1 cellular context compared by ENCODE assay signal in the genomic region with DNA sequence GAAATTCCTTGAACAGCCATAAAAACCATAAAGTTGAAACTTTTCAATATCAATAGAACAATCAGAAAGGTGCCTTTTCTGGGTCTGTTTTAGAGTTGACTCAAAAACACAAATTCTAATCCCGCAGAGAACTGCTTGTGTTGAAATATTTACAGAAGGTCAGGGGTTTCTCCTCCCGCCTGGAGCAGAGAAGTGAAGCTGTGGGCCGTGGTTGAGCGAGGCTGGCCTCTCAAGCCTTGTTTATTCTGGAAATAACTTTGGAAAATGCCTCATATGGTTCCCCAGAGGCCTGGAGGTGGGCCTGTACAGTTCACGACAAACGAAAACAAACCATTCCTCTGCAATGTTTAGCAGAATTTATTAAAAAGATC.
TF ChIP-seq lines count a peak whose summit lies in the region.

No MANE protein-coding gene starts in this region.

TF ChIP-seq in HepG2, 621 proteins besides CTCF, POLR2A, EP300 and RAD21 (continued from another document and continues in another):
- TF ChIP-seq ZFX (CRISPR knock-in tag; IDR thresholded peaks at IDR 0.05; ENCODE audit: low read depth), result peak; percentile 78
- peak; percentile 78 for TF ChIP-seq RXRB (CRISPR knock-in tag; IDR thresholded peaks at IDR 0.05; ENCODE audit: borderline replicate concordance)
- TF ChIP-seq ZNF24 (IDR thresholded peaks at IDR 0.05), result no peak
- TF ChIP-seq NCOA2 (CRISPR knock-in tag; IDR thresholded peaks at IDR 0.05), result peak; percentile 70
- TF ChIP-seq, protein P1, sequence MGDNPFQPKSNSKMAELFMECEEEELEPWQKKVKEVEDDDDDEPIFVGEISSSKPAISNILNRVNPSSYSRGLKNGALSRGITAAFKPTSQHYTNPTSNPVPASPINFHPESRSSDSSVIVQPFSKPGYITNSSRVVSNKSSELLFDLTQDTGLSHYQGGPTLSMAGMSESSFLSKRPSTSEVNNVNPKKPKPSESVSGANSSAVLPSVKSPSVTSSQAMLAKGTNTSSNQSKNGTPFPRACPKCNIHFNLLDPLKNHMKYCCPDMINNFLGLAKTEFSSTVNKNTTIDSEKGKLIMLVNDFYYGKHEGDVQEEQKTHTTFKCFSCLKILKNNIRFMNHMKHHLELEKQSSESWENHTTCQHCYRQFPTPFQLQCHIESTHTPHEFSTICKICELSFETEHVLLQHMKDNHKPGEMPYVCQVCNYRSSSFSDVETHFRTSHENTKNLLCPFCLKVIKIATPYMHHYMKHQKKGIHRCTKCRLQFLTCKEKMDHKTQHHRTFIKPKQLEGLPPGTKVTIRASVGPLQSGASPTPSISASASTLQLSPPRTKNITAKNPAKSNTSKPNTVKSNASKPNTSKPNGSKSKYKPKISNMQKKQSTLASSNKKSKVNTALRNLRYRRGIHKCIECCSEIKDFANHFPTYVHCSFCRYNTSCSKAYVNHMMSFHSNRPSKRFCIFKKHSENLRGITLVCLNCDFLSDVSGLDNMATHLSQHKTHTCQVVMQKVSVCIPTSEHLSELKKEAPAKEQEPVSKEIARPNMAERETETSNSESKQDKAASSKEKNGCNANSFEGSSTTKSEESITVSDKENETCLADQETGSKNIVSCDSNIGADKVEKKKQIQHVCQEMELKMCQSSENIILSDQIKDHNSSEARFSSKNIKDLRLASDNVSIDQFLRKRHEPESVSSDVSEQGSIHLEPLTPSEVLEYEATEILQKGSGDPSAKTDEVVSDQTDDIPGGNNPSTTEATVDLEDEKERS (CRISPR knock-in tag; IDR thresholded peaks at IDR 0.05), result no peak
- TF ChIP-seq ZNF792 (CRISPR knock-in tag; IDR thresholded peaks at IDR 0.05), result peak; percentile 42; the same call in 1 of the 2 replicates
- no peak; the same call in 1 of the 2 replicates for TF ChIP-seq ZNF503 (CRISPR knock-in tag; IDR thresholded peaks at IDR 0.05)
- TF ChIP-seq ZNF160 (CRISPR knock-in tag; IDR thresholded peaks at IDR 0.05), result no peak
- peak; percentile 43 for TF ChIP-seq HNF1A (IDR thresholded peaks at IDR 0.05; ENCODE audit: low read depth)
- TF ChIP-seq HNF1A (CRISPR knock-in tag; IDR thresholded peaks at IDR 0.05; ENCODE audit: borderline replicate concordance), result peak; percentile 59; the same call in 1 of the 2 replicates
- no peak for TF ChIP-seq ZFP36L2 (CRISPR knock-in tag; IDR thresholded peaks at IDR 0.05)
- TF ChIP-seq ZBTB42 (CRISPR knock-in tag; IDR thresholded peaks at IDR 0.05), result no peak
- peak; percentile 48; the same call in 1 of the 2 replicates for TF ChIP-seq CREM (IDR thresholded peaks at IDR 0.05)
- TF ChIP-seq CREM (CRISPR knock-in tag; IDR thresholded peaks at IDR 0.05), result no peak
- no peak for TF ChIP-seq RERE (CRISPR knock-in tag; IDR thresholded peaks at IDR 0.05; ENCODE audit: low read depth)
- TF ChIP-seq KDM1A (CRISPR knock-in tag; IDR thresholded peaks at IDR 0.05), result no peak
- TF ChIP-seq CEBPG (CRISPR knock-in tag; IDR thresholded peaks at IDR 0.05), result peak; percentile 73; the same call in 1 of the 2 replicates
- TF ChIP-seq ZBTB33 (CRISPR knock-in tag; IDR thresholded peaks at IDR 0.05), result no peak
- TF ChIP-seq DRAP1 (CRISPR knock-in tag; IDR thresholded peaks at IDR 0.05), result peak; percentile 39; the same call in 1 of the 2 replicates
- no peak for TF ChIP-seq ZC3H4 (CRISPR knock-in tag; IDR thresholded peaks at IDR 0.05; ENCODE audit: borderline replicate concordance)
- TF ChIP-seq CREB3 (CRISPR knock-in tag; IDR thresholded peaks at IDR 0.05), result no peak
- TF ChIP-seq, protein P2, sequence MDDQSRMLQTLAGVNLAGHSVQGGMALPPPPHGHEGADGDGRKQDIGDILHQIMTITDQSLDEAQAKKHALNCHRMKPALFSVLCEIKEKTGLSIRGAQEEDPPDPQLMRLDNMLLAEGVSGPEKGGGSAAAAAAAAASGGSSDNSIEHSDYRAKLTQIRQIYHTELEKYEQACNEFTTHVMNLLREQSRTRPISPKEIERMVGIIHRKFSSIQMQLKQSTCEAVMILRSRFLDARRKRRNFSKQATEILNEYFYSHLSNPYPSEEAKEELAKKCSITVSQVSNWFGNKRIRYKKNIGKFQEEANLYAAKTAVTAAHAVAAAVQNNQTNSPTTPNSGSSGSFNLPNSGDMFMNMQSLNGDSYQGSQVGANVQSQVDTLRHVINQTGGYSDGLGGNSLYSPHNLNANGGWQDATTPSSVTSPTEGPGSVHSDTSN (CRISPR knock-in tag; IDR thresholded peaks at IDR 0.05; ENCODE audit: borderline replicate concordance), result no peak
- TF ChIP-seq, protein P3, sequence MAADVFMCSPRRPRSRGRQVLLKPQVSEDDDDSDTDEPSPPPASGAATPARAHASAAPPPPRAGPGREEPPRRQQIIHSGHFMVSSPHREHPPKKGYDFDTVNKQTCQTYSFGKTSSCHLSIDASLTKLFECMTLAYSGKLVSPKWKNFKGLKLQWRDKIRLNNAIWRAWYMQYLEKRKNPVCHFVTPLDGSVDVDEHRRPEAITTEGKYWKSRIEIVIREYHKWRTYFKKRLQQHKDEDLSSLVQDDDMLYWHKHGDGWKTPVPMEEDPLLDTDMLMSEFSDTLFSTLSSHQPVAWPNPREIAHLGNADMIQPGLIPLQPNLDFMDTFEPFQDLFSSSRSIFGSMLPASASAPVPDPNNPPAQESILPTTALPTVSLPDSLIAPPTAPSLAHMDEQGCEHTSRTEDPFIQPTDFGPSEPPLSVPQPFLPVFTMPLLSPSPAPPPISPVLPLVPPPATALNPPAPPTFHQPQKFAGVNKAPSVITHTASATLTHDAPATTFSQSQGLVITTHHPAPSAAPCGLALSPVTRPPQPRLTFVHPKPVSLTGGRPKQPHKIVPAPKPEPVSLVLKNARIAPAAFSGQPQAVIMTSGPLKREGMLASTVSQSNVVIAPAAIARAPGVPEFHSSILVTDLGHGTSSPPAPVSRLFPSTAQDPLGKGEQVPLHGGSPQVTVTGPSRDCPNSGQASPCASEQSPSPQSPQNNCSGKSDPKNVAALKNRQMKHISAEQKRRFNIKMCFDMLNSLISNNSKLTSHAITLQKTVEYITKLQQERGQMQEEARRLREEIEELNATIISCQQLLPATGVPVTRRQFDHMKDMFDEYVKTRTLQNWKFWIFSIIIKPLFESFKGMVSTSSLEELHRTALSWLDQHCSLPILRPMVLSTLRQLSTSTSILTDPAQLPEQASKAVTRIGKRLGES (CRISPR knock-in tag; IDR thresholded peaks at IDR 0.05; ENCODE audit: borderline replicate concordance), result no peak
- no peak for TF ChIP-seq ZNF569 (CRISPR knock-in tag; IDR thresholded peaks at IDR 0.05; ENCODE audit: borderline replicate concordance)
- TF ChIP-seq TRIM22 (IDR thresholded peaks at IDR 0.05), result no peak
- peak; percentile 48; the same call in 1 of the 2 replicates for TF ChIP-seq ZNF614 (CRISPR knock-in tag; IDR thresholded peaks at IDR 0.05; ENCODE audit: borderline replicate concordance)
- no peak for TF ChIP-seq NFYC (CRISPR knock-in tag; IDR thresholded peaks at IDR 0.05)
